ENCODE assay signal across 29 cellular contexts in the genomic region with DNA sequence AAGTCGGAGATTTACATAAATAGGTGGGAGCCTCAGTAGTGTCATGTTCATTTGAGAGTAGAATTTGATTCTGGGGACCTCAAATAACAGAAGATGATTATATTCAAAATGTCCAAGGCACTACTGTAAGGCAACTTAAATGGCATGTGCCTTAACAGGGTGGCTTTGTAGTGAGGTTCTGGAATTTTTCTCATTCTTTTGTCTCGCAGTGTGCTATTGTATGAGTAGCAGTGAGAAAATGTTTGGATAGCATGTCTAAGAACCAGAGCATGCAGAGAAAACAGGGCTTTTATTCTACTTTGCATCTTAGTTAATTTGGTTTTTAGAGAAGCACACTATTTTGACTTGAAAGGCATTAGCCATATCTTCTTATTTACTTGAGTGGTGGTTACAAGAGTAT. TPM values are rescaled to one million over a fixed set of nuclear protein-coding genes. Genes with fewer than 3 reads are reported as not detected.
A peak's percentile ranks its signal among the peaks of the same experiment; 100 is the strongest.
DNase-seq lines count a peak whose midpoint lies in the region; ATAC-seq and TF ChIP-seq lines count a peak whose summit lies in the region.
"Had no signal": no experiment of that assay in that cellular context is flagged by ENCODE, and none has a peak within 500 bp of the region (broad histone marks: within the 10 kb centered on the region; RNA-seq: fewer than 3 reads in every experiment).

No MANE protein-coding gene starts in this region.

- peaks cover 3 to 7% of the 10 kb centered on the region in 2 donors for H3K4me1 ChIP-seq in left lung
- H3K4me1 ChIP-seq: foreskin keratinocyte, sigmoid colon, suprapubic skin had no signal

- no peak overlapping the region for H3K27ac ChIP-seq in left lung
- H3K27ac ChIP-seq: coronary artery, foreskin keratinocyte, heart right ventricle, lower lobe of right lung, sigmoid colon, suprapubic skin had no signal

- H3K36me3 ChIP-seq in left lung = no peaks in the 10 kb centered on the region
- H3K36me3 ChIP-seq: heart right ventricle, lower lobe of right lung, sigmoid colon, suprapubic skin had no signal

- H3K27ac Mint-ChIP-seq in activated naive CD4-positive, alpha-beta T cell treated with anti-CD3 and anti-CD28 coated beads, Interleukin-2, amount 10 ng/mL, durations not matched to agents 7 days and 5 days = peak overlapping the region; percentile 74
- no peak overlapping the region for H3K27ac Mint-ChIP-seq in activated naive CD4-positive, alpha-beta T cell treated with anti-CD3 and anti-CD28 coated beads, Interleukin-2, amount 50 U/mL, for 72 hours
- H3K27ac Mint-ChIP-seq in activated T-helper 1 cell treated with anti-CD3 and anti-CD28 coated beads, Interleukin-12 subunit alpha, Interleukin-12 subunit beta, Interleukin-2, Interleukin-4 antibody, amounts not matched to agents 30 ng/mL and 10 ng/mL and 1 ng/mL, durations not matched to agents 14 hours and 24 hours and 36 hours = peak overlapping the region; percentile 7
- H3K27ac Mint-ChIP-seq: activated T-cell treated with anti-CD3 and anti-CD28 coated beads, Interleukin-2, amount 50 U/mL, for 24 hours; CD8-positive, alpha-beta memory T cell; effector memory CD8-positive, alpha-beta T cell had no signal

- ATAC-seq in activated naive CD4-positive, alpha-beta T cell treated with anti-CD3 and anti-CD28 coated beads, Interleukin-2, amount 50 U/mL, for 72 hours = no peak
- ATAC-seq in left lung = peak; percentile 35
- no peak for ATAC-seq in HG03196 (IDR thresholded peaks at IDR 0.05; ENCODE audit: unreplicated experiment)
- ATAC-seq: effector memory CD8-positive, alpha-beta T cell; foreskin keratinocyte; K562 had no signal

- H3K4me3 ChIP-seq in left lung = no peak overlapping the region
- H3K4me3 ChIP-seq: coronary artery, heart right ventricle, K562, lower lobe of right lung, sigmoid colon, suprapubic skin had no signal

- no peaks in the 10 kb centered on the region for H3K27me3 ChIP-seq in left lung
- H3K27me3 ChIP-seq: foreskin keratinocyte, heart right ventricle, sigmoid colon, suprapubic skin had no signal

- peaks cover 2% of the 10 kb centered on the region for H3K36me3 Mint-ChIP-seq in activated naive CD4-positive, alpha-beta T cell treated with anti-CD3 and anti-CD28 coated beads, Interleukin-2, amount 10 ng/mL, durations not matched to agents 7 days and 5 days
- peaks cover 0 to 6% of the 10 kb centered on the region in 2 donors for H3K36me3 Mint-ChIP-seq in activated naive CD4-positive, alpha-beta T cell treated with anti-CD3 and anti-CD28 coated beads, Interleukin-2, amount 50 U/mL, for 72 hours
- H3K36me3 Mint-ChIP-seq in activated T-helper 1 cell treated with anti-CD3 and anti-CD28 coated beads, Interleukin-12 subunit alpha, Interleukin-12 subunit beta, Interleukin-2, Interleukin-4 antibody, amounts not matched to agents 30 ng/mL and 10 ng/mL and 1 ng/mL, durations not matched to agents 14 hours and 24 hours and 36 hours (ENCODE audit: low read depth) = peaks cover 6% of the 10 kb centered on the region
- H3K36me3 Mint-ChIP-seq: CD8-positive, alpha-beta memory T cell had no signal

- peaks cover 42% of the 10 kb centered on the region for H3K4me1 Mint-ChIP-seq in activated naive CD4-positive, alpha-beta T cell treated with anti-CD3 and anti-CD28 coated beads, Interleukin-2, amount 10 ng/mL, durations not matched to agents 7 days and 5 days
- H3K4me1 Mint-ChIP-seq in activated T-helper 1 cell treated with anti-CD3 and anti-CD28 coated beads, Interleukin-12 subunit alpha, Interleukin-12 subunit beta, Interleukin-2, Interleukin-4 antibody, amounts not matched to agents 30 ng/mL and 10 ng/mL and 1 ng/mL, durations not matched to agents 14 hours and 24 hours and 36 hours (ENCODE audit: low read depth) = peaks cover 40% of the 10 kb centered on the region

- H3K27me3 Mint-ChIP-seq in activated naive CD4-positive, alpha-beta T cell treated with anti-CD3 and anti-CD28 coated beads, Interleukin-2, amount 10 ng/mL, durations not matched to agents 7 days and 5 days = peaks cover 4% of the 10 kb centered on the region
- peaks cover 12% of the 10 kb centered on the region for H3K27me3 Mint-ChIP-seq in activated T-helper 1 cell treated with anti-CD3 and anti-CD28 coated beads, Interleukin-12 subunit alpha, Interleukin-12 subunit beta, Interleukin-2, Interleukin-4 antibody, amounts not matched to agents 30 ng/mL and 10 ng/mL and 1 ng/mL, durations not matched to agents 14 hours and 24 hours and 36 hours (ENCODE audit: insufficient read depth)

- H3K9me3 ChIP-seq in left lung = no peaks in the 10 kb centered on the region
- H3K9me3 ChIP-seq: lower lobe of right lung, sigmoid colon, suprapubic skin had no signal

- peaks cover 7% of the 10 kb centered on the region for H3K9me3 Mint-ChIP-seq in activated naive CD4-positive, alpha-beta T cell treated with anti-CD3 and anti-CD28 coated beads, Interleukin-2, amount 10 ng/mL, durations not matched to agents 7 days and 5 days
- peaks cover 0 to 3% of the 10 kb centered on the region in 2 donors for H3K9me3 Mint-ChIP-seq in activated naive CD4-positive, alpha-beta T cell treated with anti-CD3 and anti-CD28 coated beads, Interleukin-2, amount 50 U/mL, for 72 hours
- peaks cover 7% of the 10 kb centered on the region for H3K9me3 Mint-ChIP-seq in activated T-helper 1 cell treated with anti-CD3 and anti-CD28 coated beads, Interleukin-12 subunit alpha, Interleukin-12 subunit beta, Interleukin-2, Interleukin-4 antibody, amounts not matched to agents 30 ng/mL and 10 ng/mL and 1 ng/mL, durations not matched to agents 14 hours and 24 hours and 36 hours
- H3K9me3 Mint-ChIP-seq: activated T-cell treated with anti-CD3 and anti-CD28 coated beads, Interleukin-2, amount 50 U/mL, for 24 hours; CD8-positive, alpha-beta memory T cell had no signal

- intact Hi-C loops in activated T-helper 1 cell treated with anti-CD3 and anti-CD28 coated beads, Interleukin-12 subunit alpha, Interleukin-12 subunit beta, Interleukin-2, Interleukin-4 antibody, amounts not matched to agents 30 ng/mL and 10 ng/mL and 1 ng/mL, durations not matched to agents 14 hours and 24 hours and 36 hours (cut with micrococcal nuclease) = no loop called here
- intact Hi-C loops in left lung (cut with DNase I) = no loop called here

- CTCF ChIA-PET in activated naive CD4-positive, alpha-beta T cell treated with anti-CD3 and anti-CD28 coated beads, Interleukin-2, amount 10 ng/mL, durations not matched to agents 7 days and 5 days (lab: Charles Lee) = no interaction called here

- no peak for TF ChIP-seq CTCF in left lung (IDR thresholded peaks at IDR 0.05)

- H3K4me3 Mint-ChIP-seq in activated naive CD4-positive, alpha-beta T cell treated with anti-CD3 and anti-CD28 coated beads, Interleukin-2, amount 10 ng/mL, durations not matched to agents 7 days and 5 days = no peak overlapping the region
- no peak overlapping the region for H3K4me3 Mint-ChIP-seq in activated T-helper 1 cell treated with anti-CD3 and anti-CD28 coated beads, Interleukin-12 subunit alpha, Interleukin-12 subunit beta, Interleukin-2, Interleukin-4 antibody, amounts not matched to agents 30 ng/mL and 10 ng/mL and 1 ng/mL, durations not matched to agents 14 hours and 24 hours and 36 hours
- H3K4me3 Mint-ChIP-seq: activated T-cell treated with anti-CD3 and anti-CD28 coated beads, Interleukin-2, amount 50 U/mL, for 24 hours; CD8-positive, alpha-beta memory T cell; effector memory CD8-positive, alpha-beta T cell had no signal

- no peak for DNase-seq in activated naive CD4-positive, alpha-beta T cell treated with anti-CD3 and anti-CD28 coated beads, Interleukin-2, amount 10 ng/mL, durations not matched to agents 7 days and 5 days
- no peak for DNase-seq in activated naive CD4-positive, alpha-beta T cell treated with anti-CD3 and anti-CD28 coated beads, Interleukin-2, amount 50 U/mL, for 72 hours (ENCODE audit: low spot score in 2 of 2)
- DNase-seq in activated T-helper 1 cell treated with anti-CD3 and anti-CD28 coated beads, Interleukin-12 subunit alpha, Interleukin-12 subunit beta, Interleukin-2, Interleukin-4 antibody, amounts not matched to agents 30 ng/mL and 10 ng/mL and 1 ng/mL, durations not matched to agents 14 hours and 24 hours and 36 hours (ENCODE audit: low spot score) = no peak
- DNase-seq in left lung = no peak
- no peak for DNase-seq in NCI-H69 (lab: John Stamatoyannopoulos, UW)
- DNase-seq in SHP77 treated with DMSO at 0.1 percent for 48 hours (lab: John Stamatoyannopoulos, UW) = no peak
- no peak for DNase-seq in EL
- DNase-seq: activated CD4-positive, alpha-beta T cell treated with anti-CD3 and anti-CD28 coated beads for 4 hours; activated naive CD4-positive, alpha-beta T cell; activated T-cell treated with anti-CD3 and anti-CD28 coated beads, Interleukin-2, amount 50 U/mL, for 24 hours; amniotic stem cell; CD8-positive, alpha-beta memory T cell; effector memory CD8-positive, alpha-beta T cell; foreskin keratinocyte; H7; heart right ventricle; lower lobe of right lung; NCI-H146; NCI-H446 treated with DMSO at 0.1 percent for 48 hours; RPMI8226; sigmoid colon; stimulated activated CD4-positive, alpha-beta T cell treated with anti-CD3 and anti-CD28 coated beads, Interleukin-4, amount 100 ng/mL, for 4 hours; stimulated activated naive CD4-positive, alpha-beta T cell; T-helper 2 cell had no signal

RNA-seq across cellular contexts. Expression of a gene that starts 25.0 kb away (rescaled TPM):
- total RNA-seq in activated naive CD4-positive, alpha-beta T cell treated with anti-CD3 and anti-CD28 coated beads, Interleukin-2, amount 50 U/mL, for 72 hours = 10 to 100 TPM; 29.5 to 41.7 TPM
- 18.4 and 19.0 TPM in 2 replicates for total RNA-seq in activated T-helper 1 cell treated with anti-CD3 and anti-CD28 coated beads, Interleukin-12 subunit alpha, Interleukin-12 subunit beta, Interleukin-2, Interleukin-4 antibody, amounts not matched to agents 30 ng/mL and 10 ng/mL and 1 ng/mL, durations not matched to agents 14 hours and 24 hours and 36 hours
- total RNA-seq in left lung = 10 to 100 TPM; 52.2 to 57.6 TPM
- total RNA-seq: G401 had no signal

Comparison
In these comparisons a context has a peak if more than half of its experiments do, and no peak if none do; other contexts are left out.
1. H3K27ac Mint-ChIP-seq: peak in activated naive CD4-positive, alpha-beta T cell treated with anti-CD3 and anti-CD28 coated beads, Interleukin-2, amount 10 ng/mL, durations not matched to agents 7 days and 5 days (single experiment) and activated T-helper 1 cell treated with anti-CD3 and anti-CD28 coated beads, Interleukin-12 subunit alpha, Interleukin-12 subunit beta, Interleukin-2, Interleukin-4 antibody, amounts not matched to agents 30 ng/mL and 10 ng/mL and 1 ng/mL, durations not matched to agents 14 hours and 24 hours and 36 hours (single experiment); none in activated naive CD4-positive, alpha-beta T cell treated with anti-CD3 and anti-CD28 coated beads, Interleukin-2, amount 50 U/mL, for 72 hours (0 of 2).